ENCODE assay signal across 19 cellular contexts in the genomic region with DNA sequence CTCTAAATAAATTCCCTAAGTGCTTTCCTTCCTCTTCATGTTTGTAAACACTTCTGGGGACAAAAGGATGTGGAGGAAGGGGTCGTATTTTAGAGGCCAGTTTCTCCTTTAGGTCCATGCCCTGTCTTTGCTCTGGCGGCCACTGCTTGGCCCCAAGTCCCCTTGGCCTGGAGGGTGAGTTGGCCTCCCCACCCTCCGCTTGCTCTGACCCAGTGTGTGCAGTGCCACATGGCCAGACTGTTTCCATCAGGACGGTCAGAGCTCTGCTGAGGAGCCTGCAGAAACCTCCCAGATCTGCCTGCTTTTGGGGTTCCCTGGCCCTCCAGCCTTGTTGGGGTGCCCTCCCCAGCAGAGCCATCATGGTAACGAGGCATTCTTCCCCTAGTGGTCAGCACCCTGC.
DNase-seq lines count a peak whose midpoint lies in the region; ATAC-seq, FAIRE-seq and TF ChIP-seq lines count a peak whose summit lies in the region.
"Had no signal": no experiment of that assay in that cellular context is flagged by ENCODE, and none has a peak within 500 bp of the region (broad histone marks: within the 10 kb centered on the region; RNA-seq: fewer than 3 reads in every experiment).

No MANE protein-coding gene starts in this region.

- POLR2A ChIA-PET in K562 (lab: Yijun Ruan, JAX): interaction anchor here (0.8 to 1.3 kb wide), 3 partner anchors 11 to 33 kb away, joined by 3 to 7 read pairs (median 4); no protein-coding TSS in a partner anchor

- CTCF ChIA-PET in K562 (lab: Yijun Ruan, JAX; ENCODE audit: low intra/inter-chr PET ratio): no interaction called here

- in situ Hi-C loops in K562 (cut with MboI): no loop called here

- TF ChIP-seq CTCF in K562 (IDR thresholded peaks at IDR 0.05 in 2 of 3, conservative IDR thresholded peaks at IDR 0.05 in 1 of 3; ENCODE audit: insufficient read depth in 2 of 3, low read depth in 1 of 3, low read length in 3 of 3): no peak
- TF ChIP-seq CTCF in testis (IDR thresholded peaks at IDR 0.05): no peak

- H3K4me3 ChIP-seq in K562 (no peak overlapping the region), testis (no peak overlapping the region)
- H3K4me3 ChIP-seq: A549 had no signal

- no peak for TF ChIP-seq RAD21 in K562 (CRISPR knock-in tag; conservative IDR thresholded peaks at IDR 0.05 in 1 of 2, IDR thresholded peaks at IDR 0.05 in 1 of 2)

- H3K27me3 ChIP-seq in K562 (ENCODE audit: control insufficient read depth in 2 of 2, insufficient read depth in 2 of 2, low read length in 2 of 2) (peaks cover 11 to 50% of the 10 kb centered on the region in 2 experiments; a peak in 4 of 5 replicates), layer of hippocampus (ENCODE audit: control insufficient read depth, insufficient read depth, low read length) (no peaks in the 10 kb centered on the region), testis (no peaks in the 10 kb centered on the region)

- no peak overlapping the region for H3K9ac ChIP-seq in K562 (ENCODE audit: insufficient read depth in 1 of 2, low read depth in 2 of 2, low read length in 2 of 2)

- intact Hi-C loops in K562 (cut with micrococcal nuclease): no loop called here
- intact Hi-C loops in testis (cut with DNase I; ENCODE audit: low total_unique reads): no loop called here

- ATAC-seq in K562: 0 out of 3 replicates have a peak, but pooled peaks have one; percentile 12
- ATAC-seq in GM18505 (IDR thresholded peaks at IDR 0.05; ENCODE audit: unreplicated experiment): no peak
- ATAC-seq in HG02571 (IDR thresholded peaks at IDR 0.05; ENCODE audit: unreplicated experiment): no peak
- ATAC-seq: A549 had no signal

- BruUV-seq in K562 (replicated peaks; lab: Mats Ljungman, UMichigan): no TSS peak

- 37% methylated on average over 5 of the region's 5 CpGs for WGBS in K562 (ENCODE audit: insufficient coverage, low coverage, missing lambda C conversion rate)
- 83 to 87% methylated on average over 3 to 5 of the region's 5 CpGs for WGBS in testis, 2 donors

- peak overlapping the region; percentile 85 for H2AFZ ChIP-seq in K562 (ENCODE audit: low read depth, low read length)

- H3K9me3 ChIP-seq in K562 (replicated peaks; ENCODE audit: control insufficient read depth, insufficient read depth, low read depth, low read length) (no peaks in the 10 kb centered on the region), testis (no peaks in the 10 kb centered on the region)
- H3K9me3 ChIP-seq: A549, Caco-2 had no signal

- H3K9me1 ChIP-seq in K562 (ENCODE audit: control insufficient read depth, insufficient read depth, low read length): no peaks in the 10 kb centered on the region

- no peak for TF ChIP-seq EP300 in K562 (IDR thresholded peaks at IDR 0.05; ENCODE audit: low read length)

- H3K36me3 ChIP-seq in K562 (ENCODE audit: control insufficient read depth, insufficient read depth, low read length): no peaks in the 10 kb centered on the region
- H3K36me3 ChIP-seq in testis (ENCODE audit: low read depth, missing control alignments): no peaks in the 10 kb centered on the region

- no peaks in the 10 kb centered on the region for H3K79me2 ChIP-seq in K562 (ENCODE audit: control insufficient read depth, insufficient read depth, low read length)

- DNase-seq in K562 (ENCODE audit: extremely low read depth in 1 of 4, low spot score in 3 of 4) (no peak), testis (no peak), NCI-H524 (lab: John Stamatoyannopoulos, UW) (no peak), globus pallidus (ENCODE audit: low spot score) (no peak)
- DNase-seq: AML-193; Caco-2; CD4-positive, alpha-beta T cell; GDM1; HCEC 1CT; IMR-90; KBM-7 had no signal

- FAIRE-seq in K562 (lab: Jason Lieb, UNC): no peak
- FAIRE-seq: A549, D721Med had no signal

- H4K20me1 ChIP-seq in K562 (replicated peaks; ENCODE audit: control insufficient read depth, insufficient read depth, low read length): no peaks in the 10 kb centered on the region

- H3K4me1 ChIP-seq in K562 (replicated peaks in 1 of 2; ENCODE audit: control insufficient read depth in 2 of 2, insufficient read depth in 2 of 2, low read length in 2 of 2): peaks cover 7 to 31% of the 10 kb centered on the region in 2 experiments
- peaks cover 20% of the 10 kb centered on the region for H3K4me1 ChIP-seq in testis
- H3K4me1 ChIP-seq: A549, Caco-2 had no signal

- H3K4me2 ChIP-seq in K562 (ENCODE audit: insufficient read depth, low read length): peak overlapping the region; percentile 9; the same call in 1 of the 2 replicates
- H3K4me2 ChIP-seq: A549 had no signal

- no peak for TF ChIP-seq POLR2A in K562 (conservative IDR thresholded peaks at IDR 0.05)
- TF ChIP-seq POLR2A in testis (IDR thresholded peaks at IDR 0.05): no peak
- TF ChIP-seq POLR2A in GM18505 (IDR thresholded peaks at IDR 0.05; ENCODE audit: borderline replicate concordance, extremely low read depth, insufficient read depth, insufficient read length): no peak

- H3K27ac ChIP-seq in K562 (ENCODE audit: extremely low read depth, low read depth, low read length) (no peak overlapping the region), cingulate gyrus (ENCODE audit: low read depth, low read length) (peak overlapping the region; percentile 49), layer of hippocampus (ENCODE audit: low read depth, low read length) (peak overlapping the region; percentile 19), testis (peak overlapping the region; percentile 27 to 62)
- H3K27ac ChIP-seq: A549, C4-2B, HL-60 had no signal

TF ChIP-seq in K562, 482 proteins besides CTCF, POLR2A, EP300 and RAD21:
- no peak for TF ChIP-seq ZNF668 (CRISPR knock-in tag; IDR thresholded peaks at IDR 0.05)
- TF ChIP-seq, protein P1, sequence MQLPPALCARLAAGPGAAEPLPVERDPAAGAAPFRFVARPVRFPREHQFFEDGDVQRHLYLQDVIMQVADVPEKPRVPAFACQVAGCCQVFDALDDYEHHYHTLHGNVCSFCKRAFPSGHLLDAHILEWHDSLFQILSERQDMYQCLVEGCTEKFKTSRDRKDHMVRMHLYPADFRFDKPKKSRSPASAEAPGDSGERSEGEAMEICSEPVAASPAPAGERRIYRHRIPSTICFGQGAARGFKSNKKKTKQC (CRISPR knock-in tag; IDR thresholded peaks at IDR 0.05): 0 out of 2 replicates have a peak, but pooled peaks have one; percentile 32
- TF ChIP-seq ZNF124 (CRISPR knock-in tag; IDR thresholded peaks at IDR 0.05): no peak
- no peak for TF ChIP-seq FOXP1 (CRISPR knock-in tag; IDR thresholded peaks at IDR 0.05)
- no peak for TF ChIP-seq SREBF1 (IDR thresholded peaks at IDR 0.05; ENCODE audit: borderline replicate concordance, low read depth, low read length)
